Comparison of ENCODE assay signal across 24 cellular contexts in genomic region chr19:34150558-34150957, GRCh38. TPM values are rescaled to one million over a fixed set of nuclear protein-coding genes. Genes with fewer than 3 reads are reported as not detected.
DNase-seq lines count a peak whose midpoint lies in the region; ATAC-seq, FAIRE-seq and TF ChIP-seq lines count a peak whose summit lies in the region.
"Had no signal": no experiment of that assay in that cellular context is flagged by ENCODE, and none has a peak within 500 bp of the region (broad histone marks: within the 10 kb centered on the region; RNA-seq: fewer than 3 reads in every experiment).

No MANE protein-coding gene starts in this region.

- H3K79me2 ChIP-seq in SK-N-SH (ENCODE audit: insufficient read depth), result no peaks in the 10 kb centered on the region

- TF ChIP-seq CTCF in SK-N-SH (IDR thresholded peaks at IDR 0.05) (no peak), BE2C (IDR thresholded peaks at IDR 0.05; ENCODE audit: low read depth, low read length) (no peak), ovary (IDR thresholded peaks at IDR 0.05) (no peak)

- H3K4me1 ChIP-seq in SK-N-SH (ENCODE audit: control insufficient read depth in 1 of 2, insufficient read depth in 2 of 2, low read depth in 1 of 2, low read length in 1 of 2) (no peaks in the 10 kb centered on the region; a peak in 1 of 4 replicates), BE2C (no peaks in the 10 kb centered on the region), ovary (ENCODE audit: insufficient read depth) (no peaks in the 10 kb centered on the region)
- H3K4me1 ChIP-seq: A549, BLaER1 had no signal

- peaks cover 6% of the 10 kb centered on the region for H3K27me3 Mint-ChIP-seq in T-helper 17 cell

- no peaks in the 10 kb centered on the region for H3K9me2 ChIP-seq in SK-N-SH

- ATAC-seq in SK-N-SH treated with all-trans-retinoic acid at 6 μM for 48 hours (no peak), T-helper 17 cell (no peak)
- ATAC-seq: A549 had no signal

- no peak for TF ChIP-seq POLR2A in ovary (IDR thresholded peaks at IDR 0.05)

- H3K4me1 Mint-ChIP-seq in T-helper 17 cell, result peaks cover 2% of the 10 kb centered on the region
- H3K4me1 Mint-ChIP-seq: B cell; CD14-positive monocyte; CD8-positive, alpha-beta memory T cell had no signal

- no peaks in the 10 kb centered on the region for H3K36me3 ChIP-seq in SK-N-SH (replicated peaks in 1 of 2; ENCODE audit: control insufficient read depth in 1 of 2, insufficient read depth in 2 of 2, low read length in 1 of 2)
- no peaks in the 10 kb centered on the region for H3K36me3 ChIP-seq in BE2C
- H3K36me3 ChIP-seq in ovary, result no peaks in the 10 kb centered on the region
- H3K36me3 ChIP-seq: BLaER1 had no signal

- no peak overlapping the region for H3K4me2 ChIP-seq in SK-N-SH
- H3K4me2 ChIP-seq: A549, BLaER1 had no signal

- no peak overlapping the region for H3K4me3 Mint-ChIP-seq in T-helper 17 cell
- H3K4me3 Mint-ChIP-seq: B cell; CD14-positive monocyte; CD4-positive, alpha-beta memory T cell; CD4-positive, CD25-positive, alpha-beta regulatory T cell; CD8-positive, alpha-beta memory T cell had no signal

- FAIRE-seq in RCC 7860 (lab: Jason Lieb, UNC), result no peak
- FAIRE-seq: A549, G401.6, GM12891, GM19239 had no signal

- no peak for TF ChIP-seq RAD21 in SK-N-SH (IDR thresholded peaks at IDR 0.05; ENCODE audit: low read length)

- CTCF ChIA-PET in SK-N-SH (lab: Yijun Ruan, JAX), result interaction anchor here (1.9 to 11.1 kb wide), 2 partner anchors 54 to 372 kb away, joined by 9 to 141 read pairs; no protein-coding TSS in a partner anchor

- H4K20me1 ChIP-seq in SK-N-SH (ENCODE audit: insufficient read depth), result no peaks in the 10 kb centered on the region
- H4K20me1 ChIP-seq: BLaER1 had no signal

- H3K27ac Mint-ChIP-seq in T-helper 17 cell, result peak overlapping the region; percentile 11
- H3K27ac Mint-ChIP-seq: B cell; CD14-positive monocyte; CD4-positive, alpha-beta memory T cell; CD4-positive, CD25-positive, alpha-beta regulatory T cell had no signal

- POLR2A ChIA-PET in SK-N-SH (lab: Yijun Ruan, JAX), result no interaction called here

- H3K27me3 ChIP-seq in SK-N-SH (ENCODE audit: insufficient read depth) (no peaks in the 10 kb centered on the region), BE2C (no peaks in the 10 kb centered on the region), ovary (no peaks in the 10 kb centered on the region)
- H3K27me3 ChIP-seq: BLaER1 had no signal

- H3K27ac ChIP-seq in SK-N-SH (ENCODE audit: low read depth in 2 of 2, low read length in 1 of 2), result no peak overlapping the region
- no peak overlapping the region for H3K27ac ChIP-seq in ovary
- H3K27ac ChIP-seq: 22Rv1, A549, BLaER1 had no signal

- 61% methylated on average over 3 of the region's 4 CpGs for WGBS in SK-N-SH (ENCODE audit: low lambda C conversion rate)
- 75 to 78% (median 77%) methylated on average over 4 of the region's 4 CpGs for WGBS in ovary, 3 donors

- H3K4me3 ChIP-seq in SK-N-SH (ENCODE audit: low read depth in 2 of 2, low read length in 1 of 2), result no peak overlapping the region
- H3K4me3 ChIP-seq in BE2C (ENCODE audit: low read depth, low read length), result no peak overlapping the region
- no peak overlapping the region for H3K4me3 ChIP-seq in ovary
- H3K4me3 ChIP-seq: A549, BLaER1 had no signal

- H2AFZ ChIP-seq in SK-N-SH (ENCODE audit: low read depth), result no peak overlapping the region

- TF ChIP-seq EP300 in SK-N-SH (IDR thresholded peaks at IDR 0.05; ENCODE audit: borderline replicate concordance in 1 of 2, low read depth in 1 of 2, low read length in 1 of 2), result no peak
- TF ChIP-seq EP300 in ovary (IDR thresholded peaks at IDR 0.05), result no peak

- DNase-seq in SK-N-SH, result peak; percentile 26
- peak; percentile 59 for DNase-seq in BE2C
- no peak for DNase-seq in T-helper 17 cell
- peak; percentile 30 for DNase-seq in mesenteric fat pad (ENCODE audit: low spot score)
- no peak for DNase-seq in NCI-H524 (lab: John Stamatoyannopoulos, UW)
- no peak for DNase-seq in ovary
- DNase-seq in RCC 7860 (ENCODE audit: low spot score), result no peak
- DNase-seq: AML-193; C1 segment of cervical spinal cord; CD4-positive, alpha-beta memory T cell; CD4-positive, CD25-positive, alpha-beta regulatory T cell; CD8-positive, alpha-beta memory T cell; COR-L47; DMS79 treated with DMSO at 0.1 percent for 48 hours; GF-D8 had no signal

- no peak overlapping the region for H3K9ac ChIP-seq in SK-N-SH
- H3K9ac ChIP-seq: BLaER1 had no signal

- intact Hi-C loops in ovary (cut with DNase I), result no loop called here

- H3K9me3 ChIP-seq in SK-N-SH (no peaks in the 10 kb centered on the region), BE2C (no peaks in the 10 kb centered on the region), T-helper 17 cell (ENCODE audit: control insufficient read depth, low read length, poor library complexity, severe bottlenecking) (no peaks in the 10 kb centered on the region), ovary (no peaks in the 10 kb centered on the region)
- H3K9me3 ChIP-seq: A549, BLaER1 had no signal

- no peaks in the 10 kb centered on the region for H3F3A ChIP-seq in SK-N-SH (replicated peaks; ENCODE audit: insufficient read depth)

- H3K36me3 Mint-ChIP-seq in T-helper 17 cell (ENCODE audit: low read depth), result no peaks in the 10 kb centered on the region
- H3K36me3 Mint-ChIP-seq: CD14-positive monocyte; CD4-positive, alpha-beta memory T cell; CD4-positive, CD25-positive, alpha-beta regulatory T cell; CD8-positive, alpha-beta memory T cell had no signal

TF ChIP-seq in SK-N-SH, 30 proteins besides CTCF, POLR2A, EP300 and RAD21:
- TF ChIP-seq SMC3 (IDR thresholded peaks at IDR 0.05; ENCODE audit: low read depth, low read length) (no peak), GATA2 (CRISPR knock-in tag; IDR thresholded peaks at IDR 0.05) (peak; percentile 38; the same call in 1 of the 2 replicates)

TF ChIP-seq in SK-N-SH treated with all-trans-retinoic acid at 6 μM for 48 hours, 23 proteins besides CTCF, POLR2A, EP300 and RAD21 (continues in another document):
- TF ChIP-seq GLIS3 (CRISPR knock-in tag; IDR thresholded peaks at IDR 0.05) (no peak), CSRNP3 (CRISPR knock-in tag; IDR thresholded peaks at IDR 0.05) (no peak), ZFP30 (CRISPR knock-in tag; IDR thresholded peaks at IDR 0.05) (no peak), SNAI2 (CRISPR knock-in tag; IDR thresholded peaks at IDR 0.05) (no peak), CSDC2 (CRISPR knock-in tag; IDR thresholded peaks at IDR 0.05) (no peak), ISL1 (CRISPR knock-in tag; IDR thresholded peaks at IDR 0.05) (no peak), ZC3H10 (CRISPR knock-in tag; IDR thresholded peaks at IDR 0.05) (no peak), ARNTL (CRISPR knock-in tag; IDR thresholded peaks at IDR 0.05; ENCODE audit: borderline replicate concordance, low read depth) (no peak), TOX (CRISPR knock-in tag; IDR thresholded peaks at IDR 0.05; ENCODE audit: borderline replicate concordance) (no peak), ZNF565 (CRISPR knock-in tag; conservative IDR thresholded peaks at IDR 0.05; ENCODE audit: low read depth) (no peak), ZNF70 (CRISPR knock-in tag; IDR thresholded peaks at IDR 0.05) (no peak), BACH2 (CRISPR knock-in tag; IDR thresholded peaks at IDR 0.05; ENCODE audit: borderline replicate concordance) (no peak), ZNF8 (CRISPR knock-in tag; IDR thresholded peaks at IDR 0.05) (no peak), PATZ1 (CRISPR knock-in tag; IDR thresholded peaks at IDR 0.05; ENCODE audit: borderline replicate concordance) (no peak), TCF4 (CRISPR knock-in tag; IDR thresholded peaks at IDR 0.05; ENCODE audit: borderline replicate concordance) (no peak)

RNA-seq across cellular contexts. Expression of gene LSM14A, which starts 21.7 kb away (rescaled TPM):
- polyA plus RNA-seq in SK-N-SH (2012; rRNA removed) (79.0 and 87.7 TPM in 2 replicates), ovary (100 to 1,000 TPM in 1 of 2 donors, 10 to 100 TPM in 1; 87.5 to 114 TPM)
- polyA plus RNA-seq in SK-N-SH (2012; cell fraction: cytosol; rRNA removed), result 85.1 and 96.5 TPM in 2 replicates
- 44.3 and 50.3 TPM in 2 replicates for polyA plus RNA-seq in SK-N-SH (2012; cell fraction: nucleus; rRNA removed)
- polyA plus RNA-seq in BE2C (2012; ENCODE audit: insufficient read depth, insufficient read length, low read depth), result 207 TPM
- total RNA-seq in T-helper 17 cell (100 to 1,000 TPM; 150 to 177 TPM), mesenteric fat pad (87.2 TPM), ovary (100 to 1,000 TPM in 5 of 7 donors, 10 to 100 TPM in 2; 85.8 to 130 (median 116) TPM)

Comparison
In these comparisons a context has a peak if more than half of its experiments do, and no peak if none do; other contexts are left out.
1. DNase-seq: peak in SK-N-SH (single experiment), BE2C (single experiment) and mesenteric fat pad (single experiment); none in T-helper 17 cell (0 of 3), NCI-H524 (0 of 2), ovary (0 of 5) and RCC 7860 (single experiment).